In genomic region chr18:48848641-48849143, GRCh38 we compare ENCODE assay signal across 12 cellular contexts.
A peak's percentile ranks its signal among the peaks of the same experiment; 100 is the strongest.
DNase-seq lines count a peak whose midpoint lies in the region; ATAC-seq, FAIRE-seq and TF ChIP-seq lines count a peak whose summit lies in the region.
"Had no signal": no experiment of that assay in that cellular context is flagged by ENCODE, and none has a peak within 500 bp of the region (broad histone marks: within the 10 kb centered on the region; RNA-seq: fewer than 3 reads in every experiment).

No MANE protein-coding gene starts in this region.

- dilution Hi-C loops in endothelial cell of umbilical vein (cut with MboI; ENCODE audit: extremely low pct_ligation_motif_present, low sequenced_read_pairs) = no loop called here

- H3K4me1 Mint-ChIP-seq in mesothelial cell of epicardium = peaks cover 60% of the 10 kb centered on the region
- peaks cover 9% of the 10 kb centered on the region for H3K4me1 Mint-ChIP-seq in stimulated activated memory B cell treated with anti-CD40 and anti-IgM and Interleukin-4, amounts not matched to agents 10 μg/mL and 1 μg/mL and 100 μg/mL, for 72 hours
- H3K4me1 Mint-ChIP-seq in glutamatergic neuron (ENCODE audit: low read depth, unreplicated experiment) = peaks cover 22% of the 10 kb centered on the region

- no peak for TF ChIP-seq RAD21 in liver (IDR thresholded peaks at IDR 0.05)
- TF ChIP-seq RAD21 in HepG2 (CRISPR knock-in tag; IDR thresholded peaks at IDR 0.05) = no peak

- BruUV-seq in HepG2 (replicated peaks; lab: Mats Ljungman, UMichigan) (no TSS peak), endothelial cell of umbilical vein (replicated peaks; lab: Mats Ljungman, UMichigan) (no TSS peak)

- H3K27me3 ChIP-seq in liver (ENCODE audit: control insufficient read depth in 4 of 4, insufficient read depth in 4 of 4, low read length in 3 of 4) (no peaks in the 10 kb centered on the region), HepG2 (ENCODE audit: control insufficient read depth in 1 of 2, insufficient read depth in 2 of 2, low read length in 2 of 2) (no peaks in the 10 kb centered on the region), endothelial cell of umbilical vein (ENCODE audit: control insufficient read depth in 2 of 2, insufficient read depth in 2 of 2, low read length in 2 of 2) (no peaks in the 10 kb centered on the region)
- H3K27me3 ChIP-seq: transverse colon had no signal

- H3K4me2 ChIP-seq in HepG2 (ENCODE audit: low read depth, low read length) = no peak overlapping the region
- peak overlapping the region; percentile 45 for H3K4me2 ChIP-seq in endothelial cell of umbilical vein (ENCODE audit: insufficient read depth, low read length)

- in situ Hi-C loops in HepG2 (cut with HindIII; ENCODE audit: extremely low pct_ligation_motif_present, low pct_unique_long_range_greater_than_20kb) = no loop called here
- in situ Hi-C loops in ACHN (cut with HindIII; ENCODE audit: low pct_ligation_motif_present, low pct_unique_long_range_greater_than_20kb, low sequenced_read_pairs) = no loop called here

- H3K9ac ChIP-seq in liver (ENCODE audit: low read depth in 1 of 2, low read length in 2 of 2) (no peak overlapping the region), HepG2 (ENCODE audit: insufficient read depth, low read depth, low read length) (no peak overlapping the region), endothelial cell of umbilical vein (replicated peaks; ENCODE audit: extremely low read depth, insufficient read depth, low read length) (no peak overlapping the region)

- H3K4me1 ChIP-seq in liver (ENCODE audit: control insufficient read depth in 4 of 4, insufficient read depth in 4 of 4, low read length in 3 of 4) (peaks cover 0 to 3% (median 0%) of the 10 kb centered on the region in 4 donors), HepG2 (ENCODE audit: insufficient read depth, low read length) (no peaks in the 10 kb centered on the region), endothelial cell of umbilical vein (ENCODE audit: control insufficient read depth, extremely low read depth, insufficient read depth, low read length) (peaks cover 58% of the 10 kb centered on the region)

- 85% methylated on average over 13 of the region's 13 CpGs for WGBS in liver
- WGBS in HepG2 (ENCODE audit: low lambda C conversion rate) = 91% methylated on average over 10 of the region's 13 CpGs

- TF ChIP-seq POLR2A in HepG2 (IDR thresholded peaks at IDR 0.05; ENCODE audit: insufficient read depth in 1 of 2, low read depth in 2 of 2, low read length in 2 of 2) = no peak
- peak; percentile 59 for TF ChIP-seq POLR2A in endothelial cell of umbilical vein (IDR thresholded peaks at IDR 0.05; ENCODE audit: low read depth, low read length)

- no peaks in the 10 kb centered on the region for H3K79me2 ChIP-seq in HepG2 (ENCODE audit: insufficient read depth, low read length)
- H3K79me2 ChIP-seq in endothelial cell of umbilical vein (ENCODE audit: control insufficient read depth, insufficient read depth, low read length) = no peaks in the 10 kb centered on the region

- H3K9me1 ChIP-seq in endothelial cell of umbilical vein (replicated peaks; ENCODE audit: control insufficient read depth, extremely low read depth, insufficient read depth, low read length) = no peaks in the 10 kb centered on the region

- H3K27ac Mint-ChIP-seq in mesothelial cell of epicardium (peak overlapping the region; percentile 84), glutamatergic neuron (ENCODE audit: unreplicated experiment) (no peak overlapping the region)
- H3K27ac Mint-ChIP-seq in stimulated activated memory B cell treated with anti-CD40 and anti-IgM and Interleukin-4, amounts not matched to agents 10 μg/mL and 1 μg/mL and 100 μg/mL, for 72 hours = no peak overlapping the region
- H3K27ac Mint-ChIP-seq: endodermal cell had no signal

- CTCF ChIA-PET in HepG2 (lab: Yijun Ruan, JAX; ENCODE audit: low intra/inter-chr PET ratio, low total read pairs) (no interaction called here), endothelial cell of umbilical vein (lab: Charles Lee) (interaction anchor here (0.7 to 1.7 kb wide), 5 partner anchors 10 to 366 kb away, joined by 3 to 5 read pairs (median 4); no protein-coding TSS in a partner anchor)

- ATAC-seq in HepG2 (no peak), GM21717 (IDR thresholded peaks at IDR 0.05; ENCODE audit: unreplicated experiment) (no peak)
- no peak for ATAC-seq in stimulated activated memory B cell treated with anti-CD40 and anti-IgM and Interleukin-4, amounts not matched to agents 10 μg/mL and 1 μg/mL and 100 μg/mL, for 72 hours

- TF ChIP-seq EP300 in HepG2 (IDR thresholded peaks at IDR 0.05; ENCODE audit: low read depth in 2 of 2, low read length in 2 of 2) = no peak
- TF ChIP-seq EP300 in HepG2 (CRISPR knock-in tag; IDR thresholded peaks at IDR 0.05; ENCODE audit: borderline replicate concordance) = no peak

- H4K20me1 ChIP-seq in HepG2 (ENCODE audit: insufficient read depth, low read length) = no peaks in the 10 kb centered on the region
- no peaks in the 10 kb centered on the region for H4K20me1 ChIP-seq in endothelial cell of umbilical vein (replicated peaks; ENCODE audit: control insufficient read depth, extremely low read depth, insufficient read depth, low read length)

- H3K9me3 ChIP-seq in liver (ENCODE audit: control insufficient read depth in 4 of 4, low read length in 3 of 4) = no peaks in the 10 kb centered on the region
- no peaks in the 10 kb centered on the region for H3K9me3 ChIP-seq in HepG2 (ENCODE audit: low read length)
- H3K9me3 ChIP-seq in endothelial cell of umbilical vein (replicated peaks; ENCODE audit: control insufficient read depth, insufficient read depth, low read length) = no peaks in the 10 kb centered on the region
- H3K9me3 ChIP-seq: transverse colon had no signal

- H3K9me3 Mint-ChIP-seq in mesothelial cell of epicardium (peaks cover 4% of the 10 kb centered on the region), glutamatergic neuron (ENCODE audit: unreplicated experiment) (peaks cover 16% of the 10 kb centered on the region)
- peaks cover 7% of the 10 kb centered on the region for H3K9me3 Mint-ChIP-seq in stimulated activated memory B cell treated with anti-CD40 and anti-IgM and Interleukin-4, amounts not matched to agents 10 μg/mL and 1 μg/mL and 100 μg/mL, for 72 hours
- H3K9me3 Mint-ChIP-seq: endodermal cell had no signal

- peak overlapping the region; percentile 19 to 48 for H3K27ac ChIP-seq in liver (ENCODE audit: low read depth in 1 of 2, low read length in 2 of 2)
- no peak overlapping the region for H3K27ac ChIP-seq in HepG2 (ENCODE audit: extremely low read length, insufficient read depth, low read length)
- peak overlapping the region; percentile 67 for H3K27ac ChIP-seq in endothelial cell of umbilical vein (ENCODE audit: insufficient read depth, low read depth, low read length)
- H3K27ac ChIP-seq: transverse colon had no signal

- no peak overlapping the region for H3K4me3 ChIP-seq in liver (ENCODE audit: low read depth in 1 of 3, low read length in 3 of 3)
- no peak overlapping the region for H3K4me3 ChIP-seq in HepG2 (replicated peaks in 1 of 3; ENCODE audit: insufficient read depth in 1 of 3, low read depth in 2 of 3, low read length in 3 of 3)
- no peak overlapping the region for H3K4me3 ChIP-seq in endothelial cell of umbilical vein (replicated peaks in 1 of 3; ENCODE audit: insufficient read depth in 1 of 3, low read depth in 1 of 3, low read length in 3 of 3)
- H3K4me3 ChIP-seq: transverse colon had no signal

- H3K4me3 Mint-ChIP-seq in mesothelial cell of epicardium = no peak overlapping the region
- no peak overlapping the region for H3K4me3 Mint-ChIP-seq in stimulated activated memory B cell treated with anti-CD40 and anti-IgM and Interleukin-4, amounts not matched to agents 10 μg/mL and 1 μg/mL and 100 μg/mL, for 72 hours
- H3K4me3 Mint-ChIP-seq in glutamatergic neuron (ENCODE audit: unreplicated experiment) = no peak overlapping the region
- H3K4me3 Mint-ChIP-seq: endodermal cell had no signal

- intact Hi-C loops in HepG2 (cut with micrococcal nuclease; ENCODE audit: unreplicated experiment) = no loop called here
- intact Hi-C loops in endothelial cell of umbilical vein (cut with micrococcal nuclease) = loop anchor here (2.0 kb wide), 3 partner anchors 24 to 98 kb away; no protein-coding TSS in a partner anchor

- H3K36me3 Mint-ChIP-seq in mesothelial cell of epicardium = peaks cover 8% of the 10 kb centered on the region
- peaks cover 13% of the 10 kb centered on the region for H3K36me3 Mint-ChIP-seq in stimulated activated memory B cell treated with anti-CD40 and anti-IgM and Interleukin-4, amounts not matched to agents 10 μg/mL and 1 μg/mL and 100 μg/mL, for 72 hours
- peaks cover 23% of the 10 kb centered on the region for H3K36me3 Mint-ChIP-seq in glutamatergic neuron (ENCODE audit: unreplicated experiment)

- DNase-seq in HepG2 (ENCODE audit: low spot score) = no peak
- peak; percentile 93 for DNase-seq in endothelial cell of umbilical vein (ENCODE audit: low read depth, low spot score)
- no peak for DNase-seq in mesothelial cell of epicardium (ENCODE audit: low spot score in 2 of 2, unreplicated experiment in 2 of 2)
- no peak for DNase-seq in glutamatergic neuron
- DNase-seq in ACHN = no peak
- DNase-seq: endodermal cell, NCI-H446 treated with DMSO at 0.1 percent for 48 hours, transverse colon had no signal

- H2AFZ ChIP-seq in HepG2 (ENCODE audit: low read length) (no peak overlapping the region), endothelial cell of umbilical vein (ENCODE audit: low read depth, low read length) (no peak overlapping the region)

- TF ChIP-seq CTCF in liver (IDR thresholded peaks at IDR 0.05; ENCODE audit: low read depth, low read length, missing input control) (no peak), HepG2 (CRISPR knock-in tag; IDR thresholded peaks at IDR 0.05) (no peak), endothelial cell of umbilical vein (IDR thresholded peaks at IDR 0.05; ENCODE audit: extremely low read depth in 1 of 2, insufficient read depth in 1 of 2, low read depth in 1 of 2, low read length in 2 of 2) (no peak), mesothelial cell of epicardium (IDR thresholded peaks at IDR 0.05; ENCODE audit: unreplicated experiment) (no peak), glutamatergic neuron (IDR thresholded peaks at IDR 0.05; ENCODE audit: partially characterized antibody, unreplicated experiment) (no peak)

- H3K36me3 ChIP-seq in liver (ENCODE audit: control insufficient read depth in 4 of 4, insufficient read depth in 3 of 4, low read depth in 1 of 4, low read length in 3 of 4) (no peaks in the 10 kb centered on the region), HepG2 (replicated peaks in 1 of 2; ENCODE audit: control insufficient read depth in 1 of 2, insufficient read depth in 2 of 2, low read length in 2 of 2) (peaks cover 0 to 12% of the 10 kb centered on the region in 2 experiments; a peak in 2 of 5 replicates), endothelial cell of umbilical vein (ENCODE audit: control insufficient read depth in 2 of 2, extremely low read depth in 1 of 2, insufficient read depth in 2 of 2, low read length in 2 of 2) (no peaks in the 10 kb centered on the region)
- H3K36me3 ChIP-seq: transverse colon had no signal

- FAIRE-seq in HepG2 (lab: Jason Lieb, UNC) = no peak
- FAIRE-seq in endothelial cell of umbilical vein (lab: Jason Lieb, UNC) = peak; percentile 99
- FAIRE-seq: GM12891 had no signal

- H3K27me3 Mint-ChIP-seq in mesothelial cell of epicardium (ENCODE audit: low read depth) (no peaks in the 10 kb centered on the region), glutamatergic neuron (ENCODE audit: unreplicated experiment) (peaks cover 8% of the 10 kb centered on the region)
- H3K27me3 Mint-ChIP-seq in stimulated activated memory B cell treated with anti-CD40 and anti-IgM and Interleukin-4, amounts not matched to agents 10 μg/mL and 1 μg/mL and 100 μg/mL, for 72 hours = no peaks in the 10 kb centered on the region

- POLR2A ChIA-PET in HepG2 (lab: Yijun Ruan, JAX) (no interaction called here), endothelial cell of umbilical vein (lab: Charles Lee) (no interaction called here)
